Comparison of ENCODE assay signal across 9 cellular contexts in the genomic region with DNA sequence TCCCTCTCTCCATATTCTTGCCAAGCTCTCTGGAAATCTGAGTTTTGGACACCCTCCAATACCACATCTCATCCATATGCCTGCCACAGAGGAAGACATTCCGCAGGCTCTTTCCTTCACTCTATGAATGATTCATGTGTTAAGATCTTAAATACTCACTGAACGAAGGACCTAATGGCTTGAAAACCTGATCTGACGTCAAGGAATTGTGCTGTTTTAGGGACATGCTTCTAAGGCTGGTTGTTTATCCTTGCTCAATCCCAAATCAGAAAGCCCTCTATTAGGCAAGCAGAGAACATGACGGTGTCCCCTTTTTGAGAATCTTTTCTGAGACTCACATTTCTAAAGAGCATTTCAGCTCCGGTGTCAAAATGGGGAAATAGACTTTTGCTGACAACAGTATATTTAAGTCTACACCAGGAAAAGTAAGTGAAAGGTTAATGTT.
DNase-seq lines count a peak whose midpoint lies in the region; ATAC-seq and TF ChIP-seq lines count a peak whose summit lies in the region.
"Had no signal": no experiment of that assay in that cellular context is flagged by ENCODE, and none has a peak within 500 bp of the region (broad histone marks: within the 10 kb centered on the region; RNA-seq: fewer than 3 reads in every experiment).

No MANE protein-coding gene starts in this region.

- TF ChIP-seq POLR2A in body of pancreas (IDR thresholded peaks at IDR 0.05) = no peak

- ATAC-seq in body of pancreas (peak; percentile 70), HG03442 (IDR thresholded peaks at IDR 0.05; ENCODE audit: unreplicated experiment) (no peak)
- ATAC-seq in activated T-helper 17 cell treated with anti-CD3 and anti-CD28 coated beads, Interleukin-2, amount 50 U/mL, for 72 hours (replicated peaks) = no peak

- no peaks in the 10 kb centered on the region for H3K4me1 Mint-ChIP-seq in activated T-helper 17 cell treated with anti-CD3 and anti-CD28 coated beads, Interleukin-2, amount 50 U/mL, for 72 hours
- H3K4me1 Mint-ChIP-seq: activated naive CD4-positive, alpha-beta T cell treated with anti-CD3 and anti-CD28 coated beads, Interleukin-2, amount 10 ng/mL, durations not matched to agents 7 days and 5 days had no signal

- H3K9me3 ChIP-seq in body of pancreas = no peaks in the 10 kb centered on the region
- no peaks in the 10 kb centered on the region for H3K9me3 ChIP-seq in tibial artery

- H3K36me3 Mint-ChIP-seq in activated T-helper 17 cell treated with anti-CD3 and anti-CD28 coated beads, Interleukin-2, amount 50 U/mL, for 72 hours (ENCODE audit: low read depth) = no peaks in the 10 kb centered on the region
- H3K36me3 Mint-ChIP-seq: activated naive CD4-positive, alpha-beta T cell treated with anti-CD3 and anti-CD28 coated beads, Interleukin-2, amount 10 ng/mL, durations not matched to agents 7 days and 5 days had no signal

- H3K4me3 ChIP-seq in body of pancreas = no peak overlapping the region
- no peak overlapping the region for H3K4me3 ChIP-seq in tibial artery

- H3K4me1 ChIP-seq in body of pancreas = no peaks in the 10 kb centered on the region
- peaks cover 0 to 16% (median 4%) of the 10 kb centered on the region in 4 donors for H3K4me1 ChIP-seq in tibial artery

- peak; percentile 85 for DNase-seq in HS-27A (ENCODE audit: low read depth)
- peak in 1 of 4 donors; percentile 14 for DNase-seq in body of pancreas
- peak; percentile 79 for DNase-seq in hepatic stellate cell (ENCODE audit: low spot score)
- no peak for DNase-seq in tibial artery
- no peak for DNase-seq in SK-N-DZ (ENCODE audit: low spot score)
- DNase-seq in NAMALWA (ENCODE audit: low spot score) = no peak
- DNase-seq: activated naive CD4-positive, alpha-beta T cell treated with anti-CD3 and anti-CD28 coated beads, Interleukin-2, amount 10 ng/mL, durations not matched to agents 7 days and 5 days had no signal

- intact Hi-C loops in body of pancreas (cut with DNase I) = no loop called here
- intact Hi-C loops in tibial artery (cut with DNase I; ENCODE audit: low total_unique reads) = no loop called here

- H3K27me3 Mint-ChIP-seq in activated T-helper 17 cell treated with anti-CD3 and anti-CD28 coated beads, Interleukin-2, amount 50 U/mL, for 72 hours = peaks cover 6% of the 10 kb centered on the region

- no peak overlapping the region for H3K27ac Mint-ChIP-seq in activated T-helper 17 cell treated with anti-CD3 and anti-CD28 coated beads, Interleukin-2, amount 50 U/mL, for 72 hours
- H3K27ac Mint-ChIP-seq: activated naive CD4-positive, alpha-beta T cell treated with anti-CD3 and anti-CD28 coated beads, Interleukin-2, amount 10 ng/mL, durations not matched to agents 7 days and 5 days had no signal

- no peak overlapping the region for H3K4me3 Mint-ChIP-seq in activated T-helper 17 cell treated with anti-CD3 and anti-CD28 coated beads, Interleukin-2, amount 50 U/mL, for 72 hours
- H3K4me3 Mint-ChIP-seq: activated naive CD4-positive, alpha-beta T cell treated with anti-CD3 and anti-CD28 coated beads, Interleukin-2, amount 10 ng/mL, durations not matched to agents 7 days and 5 days had no signal

- no peak overlapping the region for H3K27ac ChIP-seq in body of pancreas
- H3K27ac ChIP-seq in tibial artery = peak overlapping the region; percentile 10 to 61

- no peak for TF ChIP-seq CTCF in body of pancreas (IDR thresholded peaks at IDR 0.05)
- TF ChIP-seq CTCF in tibial artery (IDR thresholded peaks at IDR 0.05) = no peak

- no peaks in the 10 kb centered on the region for H3K9me3 Mint-ChIP-seq in activated T-helper 17 cell treated with anti-CD3 and anti-CD28 coated beads, Interleukin-2, amount 50 U/mL, for 72 hours
- H3K9me3 Mint-ChIP-seq: activated naive CD4-positive, alpha-beta T cell treated with anti-CD3 and anti-CD28 coated beads, Interleukin-2, amount 10 ng/mL, durations not matched to agents 7 days and 5 days had no signal

- WGBS in body of pancreas, 2 donors = 61 to 67% methylated on average over 5 of the region's 5 CpGs

- H3K36me3 ChIP-seq in body of pancreas (replicated peaks in 1 of 2; ENCODE audit: insufficient read depth in 1 of 2, low read depth in 2 of 2) = no peaks in the 10 kb centered on the region
- no peaks in the 10 kb centered on the region for H3K36me3 ChIP-seq in tibial artery

- H3K27me3 ChIP-seq in body of pancreas (no peaks in the 10 kb centered on the region), tibial artery (no peaks in the 10 kb centered on the region)

Comparison
In these comparisons a context has a peak if more than half of its experiments do, and no peak if none do; other contexts are left out.
1. DNase-seq: peak in HS-27A (single experiment) and hepatic stellate cell (single experiment); none in tibial artery (0 of 2), SK-N-DZ (single experiment) and NAMALWA (single experiment).
2. H3K27ac ChIP-seq: peak in tibial artery (2 of 2); none in body of pancreas (0 of 4).